26 cellular contexts compared by ENCODE assay signal in genomic region chr5:2005101-2006041, GRCh38.
DNase-seq lines count a peak whose midpoint lies in the region; ATAC-seq, FAIRE-seq and TF ChIP-seq lines count a peak whose summit lies in the region.
"Had no signal": no experiment of that assay in that cellular context is flagged by ENCODE, and none has a peak within 500 bp of the region (broad histone marks: within the 10 kb centered on the region; RNA-seq: fewer than 3 reads in every experiment).

No MANE protein-coding gene starts in this region.

- no peak for TF ChIP-seq EP300 in esophagus muscularis mucosa (IDR thresholded peaks at IDR 0.05)

- H3K27me3 Mint-ChIP-seq in H9 (ENCODE audit: low read depth): peaks cover 34% of the 10 kb centered on the region

- intact Hi-C loops in esophagus muscularis mucosa (cut with DNase I): no loop called here

- FAIRE-seq in HTR-8/SVneo (lab: Jason Lieb, UNC): no peak
- FAIRE-seq: GM12891 had no signal

- H2BK5ac ChIP-seq in neuronal stem cell (ENCODE audit: low read length) (peak overlapping the region; percentile 77), H9 (ENCODE audit: insufficient read length, low read length) (no peak overlapping the region)

- 72% methylated on average over 34 of the region's 35 CpGs for WGBS in esophagus muscularis mucosa
- WGBS in neuronal stem cell (ENCODE audit: extremely low coverage in 2 of 2, insufficient read length in 2 of 2, insufficient replicate concordance in 1 of 2), 2 donors: no CpG with 5 or more reads among the region's 35 CpGs
- no CpG with 5 or more reads among the region's 35 CpGs for WGBS in H9 (ENCODE audit: extremely low coverage, insufficient read length, low lambda C conversion rate)

- no peaks in the 10 kb centered on the region for H3K36me3 ChIP-seq in H7 (replicated peaks; ENCODE audit: control insufficient read depth, insufficient read depth, low read length)
- no peaks in the 10 kb centered on the region for H3K36me3 ChIP-seq in esophagus muscularis mucosa
- H3K36me3 ChIP-seq in neuronal stem cell (replicated peaks in 1 of 2; ENCODE audit: control insufficient read depth in 2 of 2, insufficient read depth in 2 of 2, low read length in 2 of 2): no peaks in the 10 kb centered on the region
- H3K36me3 ChIP-seq: BE2C, SJSA1 had no signal

- H3T11ph ChIP-seq in H9 (ENCODE audit: low read length): no peak overlapping the region

- no peak overlapping the region for H3K23ac ChIP-seq in neuronal stem cell (ENCODE audit: low read depth, low read length, poor library complexity)
- H3K23ac ChIP-seq in H9 (ENCODE audit: insufficient read length, low read depth, low read length): no peak overlapping the region

- H4K20me1 ChIP-seq in H9 (ENCODE audit: control insufficient read depth, insufficient read depth, insufficient read length): no peaks in the 10 kb centered on the region

- peaks cover 7 to 8% of the 10 kb centered on the region in 2 experiments; a peak in 3 of 4 replicates for H3K4me1 Mint-ChIP-seq in H9
- H3K4me1 Mint-ChIP-seq: CD14-positive monocyte; CD8-positive, alpha-beta memory T cell had no signal

- H3K4me3 Mint-ChIP-seq in H9: no peak overlapping the region
- H3K4me3 Mint-ChIP-seq: CD14-positive monocyte; CD8-positive, alpha-beta memory T cell had no signal

- peak; percentile 5 for DNase-seq in AG20443 (ENCODE audit: low spot score)
- DNase-seq in H7: peak; percentile 66
- peak; percentile 89 for DNase-seq in esophagus muscularis mucosa (ENCODE audit: extremely low spot score)
- no peak for DNase-seq in neuronal stem cell (ENCODE audit: low spot score)
- DNase-seq in H9: no peak
- no peak for DNase-seq in NCI-H1092 (lab: John Stamatoyannopoulos, UW)
- DNase-seq in HTR-8/SVneo (ENCODE audit: insufficient read length, low spot score): no peak
- DNase-seq: BE2C; CD8-positive, alpha-beta memory T cell; DMS79 treated with DMSO at 0.1 percent for 48 hours; GF-D8; HCEC 1CT; IMR-90; MM.1S; NCI-H1417; NCI-H1694; NCI-H2029 treated with DMSO at 0.1 percent for 48 hours; NCI-H446 treated with DMSO at 0.1 percent for 48 hours; NCI-H526; PC-9; Right ventricle myocardium superior had no signal

- H4K91ac ChIP-seq in neuronal stem cell (ENCODE audit: low read depth, low read length, poor library complexity) (no peak overlapping the region), H9 (ENCODE audit: insufficient read length, low read depth, low read length) (no peak overlapping the region)

- H2BK15ac ChIP-seq in neuronal stem cell (ENCODE audit: low read length) (no peak overlapping the region), H9 (ENCODE audit: low read depth, low read length) (no peak overlapping the region)

- no peak overlapping the region for H3K56ac ChIP-seq in H9 (ENCODE audit: insufficient read length, low read depth, low read length)

- no peaks in the 10 kb centered on the region for H3K9me3 ChIP-seq in esophagus muscularis mucosa
- H3K9me3 ChIP-seq in neuronal stem cell (replicated peaks in 1 of 2; ENCODE audit: control insufficient read depth in 2 of 2, insufficient read depth in 1 of 2, low read depth in 1 of 2, low read length in 2 of 2): no peaks in the 10 kb centered on the region
- no peaks in the 10 kb centered on the region for H3K9me3 ChIP-seq in H9 (ENCODE audit: control insufficient read depth, low read depth, low read length)
- H3K9me3 ChIP-seq: BE2C had no signal

- no peaks in the 10 kb centered on the region for H3K79me2 ChIP-seq in H9 (ENCODE audit: insufficient read depth, low read length)

- no peak overlapping the region for H2BK20ac ChIP-seq in H9 (ENCODE audit: low read depth, low read length, poor library complexity, severe bottlenecking)

- H3K36me3 Mint-ChIP-seq in H9 (ENCODE audit: insufficient read depth in 1 of 3, low read depth in 3 of 3): no peaks in the 10 kb centered on the region
- H3K36me3 Mint-ChIP-seq: CD14-positive monocyte; CD8-positive, alpha-beta memory T cell had no signal

- no peak overlapping the region for H3K27ac Mint-ChIP-seq in H9
- H3K27ac Mint-ChIP-seq: CD14-positive monocyte; CD8-positive, alpha-beta memory T cell had no signal

- H2BK120ac ChIP-seq in neuronal stem cell (ENCODE audit: low read depth, low read length) (peak overlapping the region; percentile 26), H9 (ENCODE audit: low read depth, low read length, poor library complexity, severe bottlenecking) (no peak overlapping the region)

- H3K9me3 Mint-ChIP-seq in H9: no peaks in the 10 kb centered on the region; a peak in 1 of 5 replicates
- H3K9me3 Mint-ChIP-seq: CD8-positive, alpha-beta memory T cell had no signal

- no peak overlapping the region for H3K9ac ChIP-seq in neuronal stem cell (ENCODE audit: low read depth, low read length, poor library complexity)
- no peak overlapping the region for H3K9ac ChIP-seq in H9 (ENCODE audit: extremely low read depth, insufficient read length, low read length)
- H3K9ac ChIP-seq: KMS-11 had no signal

- no peak overlapping the region for H4K5ac ChIP-seq in H9 (ENCODE audit: insufficient read length, low read depth, low read length)

- H3K23me2 ChIP-seq in H9 (ENCODE audit: insufficient read length, low read depth, low read length, poor library complexity, severe bottlenecking): no peaks in the 10 kb centered on the region

- H3K27me3 ChIP-seq in H7 (ENCODE audit: control insufficient read depth, insufficient read depth, low read length) (no peaks in the 10 kb centered on the region), esophagus muscularis mucosa (peaks cover 0 to 78% (median 2%) of the 10 kb centered on the region in 4 donors), neuronal stem cell (ENCODE audit: control insufficient read depth in 3 of 3, insufficient read depth in 3 of 3, low read depth in 1 of 3, low read length in 3 of 3) (peaks cover 0 to 8% (median 0%) of the 10 kb centered on the region in 3 experiments), H9 (ENCODE audit: insufficient read depth, low read length) (no peaks in the 10 kb centered on the region; the same call in 1 of the 2 replicates)

- H4K8ac ChIP-seq in neuronal stem cell (ENCODE audit: low read depth, low read length) (peak overlapping the region; percentile 56), H9 (replicated peaks; ENCODE audit: insufficient read length, low read depth, low read length) (no peak overlapping the region)

- TF ChIP-seq CTCF in esophagus muscularis mucosa (IDR thresholded peaks at IDR 0.05) (no peak), H9 (conservative IDR thresholded peaks at IDR 0.05) (no peak)

- ATAC-seq in GM18511 (IDR thresholded peaks at IDR 0.05; ENCODE audit: unreplicated experiment): no peak

- H3K18ac ChIP-seq in neuronal stem cell (ENCODE audit: low read length) (peak overlapping the region; percentile 80), H9 (ENCODE audit: insufficient read length, low read depth, low read length) (no peak overlapping the region)

- H3K14ac ChIP-seq in neuronal stem cell (ENCODE audit: low read length): no peak overlapping the region
- no peak overlapping the region; the same call in 1 of the 2 replicates for H3K14ac ChIP-seq in H9 (ENCODE audit: insufficient read depth, low read length)

- H3K4me2 ChIP-seq in neuronal stem cell (ENCODE audit: insufficient read depth, low read length, poor library complexity, severe bottlenecking): no peak overlapping the region
- H3K4me2 ChIP-seq in H9 (ENCODE audit: insufficient read depth, insufficient read length, low read length): no peak overlapping the region
- H3K4me2 ChIP-seq: KMS-11, PC-9 had no signal

- H3K79me1 ChIP-seq in neuronal stem cell (ENCODE audit: low read depth, low read length) (peaks cover 2% of the 10 kb centered on the region), H9 (ENCODE audit: insufficient read depth, low read depth, low read length, poor library complexity, severe bottlenecking) (no peaks in the 10 kb centered on the region)

- H3K4me1 ChIP-seq in esophagus muscularis mucosa: peaks cover 0 to 5% (median 2%) of the 10 kb centered on the region in 4 donors
- no peaks in the 10 kb centered on the region for H3K4me1 ChIP-seq in neuronal stem cell (ENCODE audit: control insufficient read depth in 2 of 2, insufficient read depth in 1 of 2, low read depth in 1 of 2, low read length in 2 of 2)
- H3K4me1 ChIP-seq in H9 (ENCODE audit: insufficient read depth, low read length): no peaks in the 10 kb centered on the region
- H3K4me1 ChIP-seq: BE2C, SJSA1 had no signal

- H3K27ac ChIP-seq in esophagus muscularis mucosa (replicated peaks in 1 of 4): no peak overlapping the region
- H3K27ac ChIP-seq in neuronal stem cell (replicated peaks; ENCODE audit: low read length): no peak overlapping the region
- no peak overlapping the region for H3K27ac ChIP-seq in H9 (ENCODE audit: insufficient read length, low read depth, low read length)
- H3K27ac ChIP-seq: KMS-11, PC-9, SJSA1 had no signal

- TF ChIP-seq POLR2A in esophagus muscularis mucosa (IDR thresholded peaks at IDR 0.05; ENCODE audit: low read depth): no peak

- H3K4ac ChIP-seq in neuronal stem cell (ENCODE audit: low read length) (no peak overlapping the region), H9 (ENCODE audit: low read depth, low read length) (no peak overlapping the region)

- H2AK5ac ChIP-seq in neuronal stem cell (ENCODE audit: low read depth, low read length): peak overlapping the region; percentile 70
- no peak overlapping the region for H2AK5ac ChIP-seq in H9 (ENCODE audit: insufficient read length, low read length)

- H3K4me3 ChIP-seq in H7 (ENCODE audit: insufficient read depth, low read depth, low read length): no peak overlapping the region
- H3K4me3 ChIP-seq in esophagus muscularis mucosa: no peak overlapping the region
- H3K4me3 ChIP-seq in neuronal stem cell (ENCODE audit: low read length in 2 of 2): no peak overlapping the region
- H3K4me3 ChIP-seq: PC-9, SJSA1 had no signal

- H2BK12ac ChIP-seq in neuronal stem cell (ENCODE audit: low read length): no peak overlapping the region
- H2BK12ac ChIP-seq in H9 (ENCODE audit: insufficient read length, low read depth, low read length): no peak overlapping the region

- no peak overlapping the region for H2AFZ ChIP-seq in neuronal stem cell (ENCODE audit: low read length)
- no peak overlapping the region for H2AFZ ChIP-seq in H9 (ENCODE audit: low read length)
- H2AFZ ChIP-seq: PC-9 had no signal

Comparison
In these comparisons a context has a peak if more than half of its experiments do, and no peak if none do; other contexts are left out.
1. DNase-seq: peak in AG20443 (single experiment), H7 (single experiment) and esophagus muscularis mucosa (single experiment); none in neuronal stem cell (single experiment), H9 (single experiment), NCI-H1092 (single experiment) and HTR-8/SVneo (single experiment).